In genomic region chr10:130074639-130075038, GRCh38 we compare ENCODE assay signal across 18 cellular contexts. TPM values are rescaled to one million over a fixed set of nuclear protein-coding genes. Genes with fewer than 3 reads are reported as not detected.
DNase-seq lines count a peak whose midpoint lies in the region; ATAC-seq, FAIRE-seq and TF ChIP-seq lines count a peak whose summit lies in the region.
"Had no signal": no experiment of that assay in that cellular context is flagged by ENCODE, and none has a peak within 500 bp of the region (broad histone marks: within the 10 kb centered on the region; RNA-seq: fewer than 3 reads in every experiment).

No MANE protein-coding gene starts in this region.

- no peaks in the 10 kb centered on the region for H4K20me1 ChIP-seq in GM23248 (ENCODE audit: insufficient read depth)

- H3K79me2 ChIP-seq in GM23248 (ENCODE audit: insufficient read depth) = no peaks in the 10 kb centered on the region

- 30 to 42% methylated on average over 1 of the region's 1 CpG for WGBS in GM23248 (ENCODE audit: low coverage in 1 of 2, low lambda C conversion rate in 2 of 2, missing lambda C conversion rate in 2 of 2), 2 experiments

- peak; percentile 43 for FAIRE-seq in bronchial epithelial cell (lab: Jason Lieb, UNC)
- FAIRE-seq: K562 had no signal

- H3K9me2 ChIP-seq in GM23248 (ENCODE audit: insufficient read depth) = no peaks in the 10 kb centered on the region

- H3K4me1 Mint-ChIP-seq in effector memory CD8-positive, alpha-beta T cell (ENCODE audit: low read depth in 2 of 2) = peaks cover 0 to 1% of the 10 kb centered on the region in 2 donors

- peaks cover 5% of the 10 kb centered on the region for H3K36me3 Mint-ChIP-seq in effector memory CD8-positive, alpha-beta T cell (ENCODE audit: insufficient read depth)

- no peak overlapping the region for H3K9ac ChIP-seq in GM23248

- no peak for ATAC-seq in foreskin keratinocyte
- no peak for ATAC-seq in effector memory CD8-positive, alpha-beta T cell (replicated peaks)
- ATAC-seq: GM23338, K562, SK-N-SH treated with all-trans-retinoic acid at 6 μM for 48 hours had no signal

- H3K36me3 ChIP-seq in GM23248 (ENCODE audit: low read depth) = no peaks in the 10 kb centered on the region; the same call in 1 of the 2 replicates
- H3K36me3 ChIP-seq in bronchial epithelial cell (ENCODE audit: control insufficient read depth, insufficient read depth, low read length) = no peaks in the 10 kb centered on the region

- H3K27me3 Mint-ChIP-seq in effector memory CD8-positive, alpha-beta T cell = no peaks in the 10 kb centered on the region
- H3K27me3 Mint-ChIP-seq: CD4-positive, alpha-beta T cell had no signal

- DNase-seq in AG09309 (ENCODE audit: low read depth) (no peak), GM23248 (peak; percentile 19), bronchial epithelial cell (ENCODE audit: low read depth) (no peak), foreskin keratinocyte (no peak), iPS-NIHi11 (ENCODE audit: low spot score) (no peak), caudate nucleus (lab: John Stamatoyannopoulos, UW) (no peak), SHP77 (lab: John Stamatoyannopoulos, UW) (no peak)
- no peak for DNase-seq in effector memory CD8-positive, alpha-beta T cell
- DNase-seq: CD4-positive, alpha-beta T cell; NCI-H1417; NCI-H2029; NCI-H510A; NCI-H82; Right ventricle myocardium superior; T-helper 1 cell had no signal

- H3K4me3 Mint-ChIP-seq in effector memory CD8-positive, alpha-beta T cell = no peak overlapping the region
- H3K4me3 Mint-ChIP-seq: CD4-positive, alpha-beta T cell; GM23338 had no signal

- H3K27me3 ChIP-seq in GM23248 (replicated peaks; ENCODE audit: insufficient read depth) (no peaks in the 10 kb centered on the region), bronchial epithelial cell (ENCODE audit: control insufficient read depth, insufficient read depth, low read length) (no peaks in the 10 kb centered on the region), foreskin keratinocyte (no peaks in the 10 kb centered on the region)

- H3K4me1 ChIP-seq in GM23248 (ENCODE audit: insufficient read depth) = no peaks in the 10 kb centered on the region
- H3K4me1 ChIP-seq in foreskin keratinocyte = no peaks in the 10 kb centered on the region

- peaks cover 0 to 3% of the 10 kb centered on the region in 2 donors for H3K9me3 Mint-ChIP-seq in effector memory CD8-positive, alpha-beta T cell

- no peak overlapping the region for H2AFZ ChIP-seq in GM23248
- H2AFZ ChIP-seq: GM23338 had no signal

- in situ Hi-C loops in GM23248 (cut with MboI) = no loop called here

- H3K4me2 ChIP-seq in GM23248 (ENCODE audit: unreplicated experiment) = no peak overlapping the region
- H3K4me2 ChIP-seq: GM23338 had no signal

- H3K27ac ChIP-seq in GM23248 (no peak overlapping the region), foreskin keratinocyte (no peak overlapping the region), caudate nucleus (ENCODE audit: low read depth, low read length) (no peak overlapping the region)

- TF ChIP-seq CTCF in AG09309 (IDR thresholded peaks at IDR 0.05; ENCODE audit: control insufficient read depth, insufficient read depth, low read depth, low read length, missing control alignments) (peak; percentile 39), bronchial epithelial cell (IDR thresholded peaks at IDR 0.05; ENCODE audit: insufficient read depth, low read length, severe bottlenecking) (no peak), foreskin keratinocyte (conservative IDR thresholded peaks at IDR 0.05) (peak; percentile 31)

- H3K4me3 ChIP-seq in AG09309 (ENCODE audit: control insufficient read depth, low read depth, low read length) = no peak overlapping the region
- no peak overlapping the region for H3K4me3 ChIP-seq in GM23248
- H3K4me3 ChIP-seq in bronchial epithelial cell (ENCODE audit: low read depth, low read length) = no peak overlapping the region
- H3K4me3 ChIP-seq: GM23338, K562 had no signal

- no peaks in the 10 kb centered on the region for H3K9me3 ChIP-seq in GM23248 (ENCODE audit: low read depth)

- no peaks in the 10 kb centered on the region for H3F3A ChIP-seq in GM23248 (ENCODE audit: insufficient read depth)

- no peak overlapping the region for H3K27ac Mint-ChIP-seq in effector memory CD8-positive, alpha-beta T cell
- H3K27ac Mint-ChIP-seq: CD4-positive, alpha-beta T cell; GM23338 had no signal

RNA-seq across cellular contexts. Expression of gene C10orf143, which starts 36.0 kb away (rescaled TPM):
- 0.76 TPM in 1 of 2 replicates, not detected in the other for total RNA-seq in GM23248 (2014; rRNA removed; shearing (Covaris generic))
- polyA plus RNA-seq in GM23248 (2016; fragmentation: Nextera tagmentation; extraction: Ambion mirVana) (4.2 and 5.4 TPM in 2 replicates), foreskin keratinocyte (1.5 and 2.4 TPM in 2 replicates)
- total RNA-seq in bronchial epithelial cell (0.26 and 1.0 TPM in 2 replicates), foreskin keratinocyte (0.65 and 1.1 TPM in 2 replicates)
